In genomic region chr2:29841386-29842004, GRCh38 we compare ENCODE assay signal across 9 cellular contexts.
DNase-seq lines count a peak whose midpoint lies in the region; ATAC-seq and TF ChIP-seq lines count a peak whose summit lies in the region.
"Had no signal": no experiment of that assay in that cellular context is flagged by ENCODE, and none has a peak within 500 bp of the region (broad histone marks: within the 10 kb centered on the region; RNA-seq: fewer than 3 reads in every experiment).

No MANE protein-coding gene starts in this region.

- no peaks in the 10 kb centered on the region for H3K79me2 ChIP-seq in MM.1S (ENCODE audit: low read length)

- H3K27ac ChIP-seq in MM.1S (ENCODE audit: low read length), result no peak overlapping the region

- H3F3A ChIP-seq in MM.1S (ENCODE audit: insufficient read depth, low read length), result no peaks in the 10 kb centered on the region

- H3K4me1 ChIP-seq in MM.1S (ENCODE audit: low read length), result no peaks in the 10 kb centered on the region

- H3K27me3 ChIP-seq in MM.1S (replicated peaks; ENCODE audit: insufficient read depth, low read length), result no peaks in the 10 kb centered on the region

- no peaks in the 10 kb centered on the region for H4K20me1 ChIP-seq in MM.1S (ENCODE audit: insufficient read depth, low read length)

- H3K9me3 ChIP-seq in MM.1S (replicated peaks; ENCODE audit: insufficient read depth, low read length), result no peaks in the 10 kb centered on the region

- H2AFZ ChIP-seq in MM.1S (ENCODE audit: low read length), result no peak overlapping the region

- peak; percentile 79 for TF ChIP-seq CTCF in MM.1S (IDR thresholded peaks at IDR 0.05; ENCODE audit: low read length)
- TF ChIP-seq CTCF in retinal pigment epithelial cell (conservative IDR thresholded peaks at IDR 0.05; ENCODE audit: low read depth, low read length), result peak; percentile 97

- no peak overlapping the region for H3K4me2 ChIP-seq in MM.1S (ENCODE audit: low read depth, low read length)

- H3K4me1 Mint-ChIP-seq in activated naive CD4-positive, alpha-beta T cell treated with anti-CD3 and anti-CD28 coated beads, Interleukin-2, amount 10 ng/mL, durations not matched to agents 7 days and 5 days, result no peaks in the 10 kb centered on the region
- H3K4me1 Mint-ChIP-seq: activated naive CD8-positive, alpha-beta T cell treated with anti-CD3 and anti-CD28 coated beads, Interleukin-2, amount 10 ng/mL, durations not matched to agents 7 days and 5 days had no signal

- H3K9me3 Mint-ChIP-seq in activated naive CD4-positive, alpha-beta T cell treated with anti-CD3 and anti-CD28 coated beads, Interleukin-2, amount 10 ng/mL, durations not matched to agents 7 days and 5 days, result peaks cover 8% of the 10 kb centered on the region

- peak; percentile 33 for DNase-seq in activated naive CD4-positive, alpha-beta T cell treated with anti-CD3 and anti-CD28 coated beads, Interleukin-2, amount 10 ng/mL, durations not matched to agents 7 days and 5 days
- DNase-seq in activated naive CD4-positive, alpha-beta T cell (lab: John Stamatoyannopoulos, UW), result no peak
- DNase-seq in MM.1S (peak; percentile 19), germinal center (ENCODE audit: low spot score) (peak; percentile 40), retinal pigment epithelial cell (ENCODE audit: low read depth) (no peak), NCI-H526 treated with DMSO at 0.1 percent for 48 hours (lab: John Stamatoyannopoulos, UW) (no peak)
- DNase-seq in activated CD4-positive, alpha-beta T cell treated with anti-CD3 and anti-CD28 coated beads, Interleukin-2, amount 50 U/mL, for 48 hours, result peak; percentile 5 to 24
- DNase-seq: activated naive CD8-positive, alpha-beta T cell treated with anti-CD3 and anti-CD28 coated beads, Interleukin-2, amount 10 ng/mL, durations not matched to agents 7 days and 5 days had no signal

- H3K4me3 Mint-ChIP-seq in activated naive CD4-positive, alpha-beta T cell treated with anti-CD3 and anti-CD28 coated beads, Interleukin-2, amount 10 ng/mL, durations not matched to agents 7 days and 5 days, result no peak overlapping the region
- H3K4me3 Mint-ChIP-seq: activated naive CD8-positive, alpha-beta T cell treated with anti-CD3 and anti-CD28 coated beads, Interleukin-2, amount 10 ng/mL, durations not matched to agents 7 days and 5 days had no signal

- H3K36me3 Mint-ChIP-seq in activated naive CD4-positive, alpha-beta T cell treated with anti-CD3 and anti-CD28 coated beads, Interleukin-2, amount 10 ng/mL, durations not matched to agents 7 days and 5 days, result no peaks in the 10 kb centered on the region
- H3K36me3 Mint-ChIP-seq: activated naive CD8-positive, alpha-beta T cell treated with anti-CD3 and anti-CD28 coated beads, Interleukin-2, amount 10 ng/mL, durations not matched to agents 7 days and 5 days had no signal

- H3K27me3 Mint-ChIP-seq in activated naive CD4-positive, alpha-beta T cell treated with anti-CD3 and anti-CD28 coated beads, Interleukin-2, amount 10 ng/mL, durations not matched to agents 7 days and 5 days, result peaks cover 7% of the 10 kb centered on the region

- H3K27ac Mint-ChIP-seq in activated naive CD4-positive, alpha-beta T cell treated with anti-CD3 and anti-CD28 coated beads, Interleukin-2, amount 10 ng/mL, durations not matched to agents 7 days and 5 days, result no peak overlapping the region
- H3K27ac Mint-ChIP-seq: activated naive CD8-positive, alpha-beta T cell treated with anti-CD3 and anti-CD28 coated beads, Interleukin-2, amount 10 ng/mL, durations not matched to agents 7 days and 5 days had no signal

- no peaks in the 10 kb centered on the region for H3K36me3 ChIP-seq in MM.1S (replicated peaks; ENCODE audit: insufficient read depth, low read length)

- H3K4me3 ChIP-seq in MM.1S (ENCODE audit: low read length) (no peak overlapping the region), retinal pigment epithelial cell (ENCODE audit: low read length) (no peak overlapping the region)

- ATAC-seq in HG02759 (IDR thresholded peaks at IDR 0.05; ENCODE audit: unreplicated experiment), result no peak

- CTCF ChIA-PET in activated naive CD4-positive, alpha-beta T cell treated with anti-CD3 and anti-CD28 coated beads, Interleukin-2, amount 10 ng/mL, durations not matched to agents 7 days and 5 days (lab: Charles Lee), result interaction anchor here (0.6 to 0.7 kb wide), 4 partner anchors 45 to 535 kb away, joined by 3 read pairs; no protein-coding TSS in a partner anchor

- H3K9me2 ChIP-seq in MM.1S (replicated peaks; ENCODE audit: insufficient read depth, low read length), result no peaks in the 10 kb centered on the region

- H3K9ac ChIP-seq in MM.1S (ENCODE audit: low read length), result no peak overlapping the region

Comparison
In these comparisons a context has a peak if more than half of its experiments do, and no peak if none do; other contexts are left out.
1. DNase-seq: peak in activated naive CD4-positive, alpha-beta T cell treated with anti-CD3 and anti-CD28 coated beads, Interleukin-2, amount 10 ng/mL, durations not matched to agents 7 days and 5 days (single experiment), MM.1S (single experiment), activated CD4-positive, alpha-beta T cell treated with anti-CD3 and anti-CD28 coated beads, Interleukin-2, amount 50 U/mL, for 48 hours (2 of 2) and germinal center (single experiment); none in activated naive CD4-positive, alpha-beta T cell (0 of 4), retinal pigment epithelial cell (single experiment) and NCI-H526 treated with DMSO at 0.1 percent for 48 hours (single experiment).